In the genomic region with DNA sequence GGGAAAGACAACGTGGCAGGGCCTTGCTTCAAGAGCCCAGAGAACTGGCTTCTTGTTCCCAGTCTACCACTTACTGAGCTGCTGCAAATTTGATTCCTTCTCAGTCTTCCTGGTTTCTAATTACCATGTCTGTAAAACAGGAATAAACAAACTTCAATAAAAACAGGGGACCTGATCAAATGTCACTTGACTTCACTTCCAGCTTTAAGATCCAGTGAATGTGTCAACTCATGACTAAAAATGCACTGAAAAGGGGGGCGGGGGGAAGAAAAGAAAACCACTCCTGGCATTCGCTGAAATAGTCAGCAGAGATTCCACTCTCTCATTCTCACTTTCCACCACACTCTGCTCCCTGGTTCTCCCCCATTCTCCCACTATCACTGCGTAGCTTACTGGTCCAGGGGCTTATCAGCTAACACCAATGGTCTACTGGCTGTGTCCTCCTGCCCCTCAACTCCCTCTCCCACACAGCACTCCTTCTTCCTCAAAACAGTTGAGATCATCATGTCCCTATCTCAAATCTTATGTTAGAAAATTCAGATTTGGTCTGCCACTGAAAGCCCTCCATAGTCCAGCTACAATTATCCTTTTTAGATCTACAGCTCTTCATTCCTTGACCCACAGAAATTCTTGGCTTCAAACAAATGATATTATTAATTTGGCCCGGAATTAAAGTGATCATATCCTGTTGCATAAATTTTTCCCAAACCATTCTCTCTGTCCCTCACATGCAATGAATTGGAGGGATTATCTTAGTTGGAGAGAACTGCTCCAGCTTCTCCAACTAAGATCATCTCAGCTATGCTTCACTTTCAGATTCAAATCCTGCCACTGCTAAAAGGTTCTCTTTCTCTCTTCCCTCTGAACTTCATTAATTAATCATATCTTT, we compare ENCODE assay signal across 12 cellular contexts.
A peak's percentile ranks its signal among the peaks of the same experiment; 100 is the strongest.
DNase-seq lines count a peak whose midpoint lies in the region; ATAC-seq and FAIRE-seq lines count a peak whose summit lies in the region.
"Had no signal": no experiment of that assay in that cellular context is flagged by ENCODE, and none has a peak within 500 bp of the region (broad histone marks: within the 10 kb centered on the region; RNA-seq: fewer than 3 reads in every experiment).

No MANE protein-coding gene starts in this region.

- DNase-seq in HTR-8/SVneo (ENCODE audit: insufficient read length, low spot score) (no peak), RPMI7951 (ENCODE audit: low read depth) (peak; percentile 88), fibroblast of peridontal ligament (ENCODE audit: extremely low read depth) (peak; percentile 62), renal cortical epithelial cell (ENCODE audit: low read depth) (peak; percentile 62), mesenteric fat pad (ENCODE audit: low spot score) (no peak)
- DNase-seq: activated CD4-positive, CD25-positive, alpha-beta regulatory T cell treated with anti-CD3 and anti-CD28 coated beads, Interleukin-2, amount 50 U/mL, for 72 hours; activated T-cell treated with anti-CD3 and anti-CD28 coated beads, Interleukin-2, amount 50 U/mL, for 48 hours; CD8-positive, alpha-beta memory T cell; NCI-H82; testis had no signal

- peak; percentile 66 for FAIRE-seq in HTR-8/SVneo (lab: Jason Lieb, UNC)

- ATAC-seq in GM21360 (IDR thresholded peaks at IDR 0.05; ENCODE audit: unreplicated experiment) (no peak), GM21526 (IDR thresholded peaks at IDR 0.05; ENCODE audit: low FRiP score, unreplicated experiment) (no peak)

Comparison
In these comparisons a context has a peak if more than half of its experiments do, and no peak if none do; other contexts are left out.
1. DNase-seq: peak in RPMI7951 (single experiment), fibroblast of peridontal ligament (single experiment) and renal cortical epithelial cell (single experiment); none in HTR-8/SVneo (single experiment) and mesenteric fat pad (single experiment).